21 cellular contexts compared by ENCODE assay signal in genomic region chr15:60093273-60094067, GRCh38.
DNase-seq lines count a peak whose midpoint lies in the region; ATAC-seq, FAIRE-seq and TF ChIP-seq lines count a peak whose summit lies in the region.
"Had no signal": no experiment of that assay in that cellular context is flagged by ENCODE, and none has a peak within 500 bp of the region (broad histone marks: within the 10 kb centered on the region; RNA-seq: fewer than 3 reads in every experiment).

No MANE protein-coding gene starts in this region.

- H3F3A ChIP-seq in GM23248 (ENCODE audit: insufficient read depth): peaks cover 37% of the 10 kb centered on the region
- no peaks in the 10 kb centered on the region for H3F3A ChIP-seq in MM.1S (ENCODE audit: insufficient read depth, low read length)

- H2AFZ ChIP-seq in GM23248: no peak overlapping the region
- H2AFZ ChIP-seq in MM.1S (ENCODE audit: low read length): no peak overlapping the region

- H3K9me3 ChIP-seq in GM23248 (ENCODE audit: low read depth) (no peaks in the 10 kb centered on the region), pancreas (no peaks in the 10 kb centered on the region), MM.1S (replicated peaks; ENCODE audit: insufficient read depth, low read length) (no peaks in the 10 kb centered on the region)
- H3K9me3 ChIP-seq: neutrophil had no signal

- H3K9me2 ChIP-seq in GM23248 (ENCODE audit: insufficient read depth) (peaks cover 5% of the 10 kb centered on the region; the same call in 1 of the 2 replicates), MM.1S (replicated peaks; ENCODE audit: insufficient read depth, low read length) (no peaks in the 10 kb centered on the region)

- H3K27me3 ChIP-seq in GM23248 (replicated peaks; ENCODE audit: insufficient read depth) (no peaks in the 10 kb centered on the region), pancreas (peaks cover 0 to 5% (median 0%) of the 10 kb centered on the region in 4 donors), MM.1S (replicated peaks; ENCODE audit: insufficient read depth, low read length) (no peaks in the 10 kb centered on the region)
- H3K27me3 ChIP-seq: BLaER1 treated with 17β-estradiol and CSF1 and Interleukin-3, amounts not matched to agents 10 nM and 100 nM; neutrophil had no signal

- H3K4me3 ChIP-seq in GM23248 (no peak overlapping the region), epithelial cell of esophagus (ENCODE audit: low read length) (no peak overlapping the region), pancreas (no peak overlapping the region), MM.1S (ENCODE audit: low read length) (no peak overlapping the region)
- H3K4me3 ChIP-seq: BLaER1 treated with 17β-estradiol and CSF1 and Interleukin-3, amounts not matched to agents 10 nM and 100 nM had no signal

- ATAC-seq in pancreas (peak; percentile 81 to 96 (median 88)), HG03108 (IDR thresholded peaks at IDR 0.05; ENCODE audit: unreplicated experiment) (no peak)
- ATAC-seq: stimulated activated naive B cell treated with anti-CD40 and anti-IgM and Interleukin-4, amounts not matched to agents 10 μg/mL and 1 μg/mL and 100 μg/mL, for 72 hours had no signal

- no peak for TF ChIP-seq CTCF in epithelial cell of esophagus (IDR thresholded peaks at IDR 0.05; ENCODE audit: insufficient read depth, low read depth, low read length, missing control alignments)
- no peak for TF ChIP-seq CTCF in pancreas (IDR thresholded peaks at IDR 0.05)
- no peak for TF ChIP-seq CTCF in MM.1S (IDR thresholded peaks at IDR 0.05; ENCODE audit: low read length)

- no peak overlapping the region for H3K4me2 ChIP-seq in GM23248 (ENCODE audit: unreplicated experiment)
- H3K4me2 ChIP-seq in MM.1S (ENCODE audit: low read depth, low read length): no peak overlapping the region
- H3K4me2 ChIP-seq: BLaER1 treated with 17β-estradiol and CSF1 and Interleukin-3, amounts not matched to agents 10 nM and 100 nM had no signal

- H3K4me1 ChIP-seq in GM23248 (ENCODE audit: insufficient read depth) (peaks cover 36% of the 10 kb centered on the region), pancreas (peaks cover 0 to 7% (median 0%) of the 10 kb centered on the region in 3 donors), MM.1S (ENCODE audit: low read length) (no peaks in the 10 kb centered on the region)

- no peak for FAIRE-seq in pancreas (lab: Jason Lieb, UNC)

- no peaks in the 10 kb centered on the region for H4K20me1 ChIP-seq in GM23248 (ENCODE audit: insufficient read depth)
- H4K20me1 ChIP-seq in MM.1S (ENCODE audit: insufficient read depth, low read length): no peaks in the 10 kb centered on the region
- H4K20me1 ChIP-seq: BLaER1 treated with 17β-estradiol and CSF1 and Interleukin-3, amounts not matched to agents 10 nM and 100 nM had no signal

- H3K36me3 ChIP-seq in GM23248 (ENCODE audit: low read depth) (no peaks in the 10 kb centered on the region), pancreas (no peaks in the 10 kb centered on the region), MM.1S (replicated peaks; ENCODE audit: insufficient read depth, low read length) (no peaks in the 10 kb centered on the region)
- H3K36me3 ChIP-seq: BLaER1 treated with 17β-estradiol and CSF1 and Interleukin-3, amounts not matched to agents 10 nM and 100 nM; neutrophil had no signal

- intact Hi-C loops in pancreas (cut with DNase I): no loop called here

- in situ Hi-C loops in GM23248 (cut with MboI): no loop called here

- H3K27ac ChIP-seq in GM23248 (no peak overlapping the region), pancreas (no peak overlapping the region), MM.1S (ENCODE audit: low read length) (no peak overlapping the region)
- H3K27ac ChIP-seq: BLaER1 treated with 17β-estradiol and CSF1 and Interleukin-3, amounts not matched to agents 10 nM and 100 nM; neutrophil had no signal

- H3K9ac ChIP-seq in GM23248 (no peak overlapping the region), MM.1S (ENCODE audit: low read length) (no peak overlapping the region)
- H3K9ac ChIP-seq: BLaER1 treated with 17β-estradiol and CSF1 and Interleukin-3, amounts not matched to agents 10 nM and 100 nM had no signal

- H3K79me2 ChIP-seq in GM23248 (ENCODE audit: insufficient read depth) (no peaks in the 10 kb centered on the region), MM.1S (ENCODE audit: low read length) (no peaks in the 10 kb centered on the region)

- peak; percentile 17 for DNase-seq in GM23248
- DNase-seq in NCI-H2227 treated with DMSO at 0.1 percent for 48 hours (lab: John Stamatoyannopoulos, UW): peak; percentile 60
- DNase-seq in epithelial cell of esophagus (ENCODE audit: low read depth): peak; percentile 33
- peak in 4 of 6 donors; percentile 22 to 56 (median 38) for DNase-seq in pancreas
- no peak for DNase-seq in KG1 (lab: John Stamatoyannopoulos, UW)
- DNase-seq in MM.1S: no peak
- DNase-seq: activated CD4-positive, alpha-beta T cell treated with anti-CD3 and anti-CD28 coated beads, Interleukin-2, amount 10 ng/mL, durations not matched to agents 7 days and 5 days; activated naive CD8-positive, alpha-beta T cell treated with anti-CD3 and anti-CD28 coated beads, Interleukin-2, amount 10 ng/mL, durations not matched to agents 7 days and 5 days; activated T-cell treated with anti-CD3 and anti-CD28 coated beads, Interleukin-2, amount 50 U/mL, for 24 hours; effector CD8-positive, alpha-beta T cell; EL; foreskin melanocyte; HFFc6; KBM-7; mesenchymal stem cell; NCI-H187 treated with DMSO at 0.1 percent for 48 hours; stimulated activated naive B cell treated with anti-CD40 and anti-IgM and Interleukin-4, amounts not matched to agents 10 μg/mL and 1 μg/mL and 100 μg/mL, for 72 hours; T-helper 9 cell had no signal

- 17 to 27% methylated on average over 4 of the region's 4 CpGs for WGBS in GM23248 (ENCODE audit: low coverage in 1 of 2, low lambda C conversion rate in 2 of 2, missing lambda C conversion rate in 2 of 2), 2 experiments
- WGBS in pancreas, 2 donors: 8 to 10% methylated on average over 4 of the region's 4 CpGs

Comparison
In these comparisons a context has a peak if more than half of its experiments do, and no peak if none do; other contexts are left out.
1. DNase-seq: peak in GM23248 (single experiment), NCI-H2227 treated with DMSO at 0.1 percent for 48 hours (single experiment), epithelial cell of esophagus (single experiment) and pancreas (4 of 6); none in KG1 (single experiment) and MM.1S (single experiment).